ENCODE assay signal across 8 cellular contexts in the genomic region with DNA sequence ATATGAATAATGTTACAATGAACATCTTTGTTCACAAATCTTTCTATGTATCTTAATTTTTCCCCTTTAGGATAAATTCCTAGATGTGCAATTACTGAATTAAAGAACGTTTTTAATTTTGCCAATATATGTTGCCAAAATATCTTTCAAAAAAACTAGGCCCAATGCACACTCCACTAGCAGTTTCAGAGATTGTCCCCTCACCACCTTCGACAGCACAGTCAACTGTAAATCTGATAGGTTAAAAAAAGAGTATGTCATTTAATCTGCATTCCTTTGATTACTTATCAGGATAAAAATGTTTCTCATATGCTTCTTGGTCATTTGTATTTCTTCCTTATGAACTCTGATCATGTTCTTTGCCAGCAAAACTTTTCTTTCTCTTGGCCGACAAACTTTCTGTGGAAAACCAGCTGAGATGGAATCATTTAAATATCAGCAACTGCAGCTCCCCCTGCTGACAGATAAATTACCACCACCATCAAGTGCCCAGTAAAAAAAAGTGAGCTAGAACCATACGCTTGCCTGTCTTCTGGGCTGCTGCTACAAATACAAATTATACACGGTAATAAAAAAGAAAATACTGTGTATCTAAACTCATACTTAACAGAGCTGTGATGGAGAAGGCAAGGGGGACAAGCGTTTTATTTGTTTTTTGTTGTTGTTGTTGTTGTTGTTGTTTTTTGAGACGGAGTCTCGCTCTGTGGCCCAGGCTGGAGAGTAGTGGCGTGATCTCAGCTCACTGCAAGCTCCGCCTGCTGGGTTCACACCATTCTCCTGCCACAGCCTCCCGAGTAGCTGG. TPM values are rescaled to one million over a fixed set of nuclear protein-coding genes. Genes with fewer than 3 reads are reported as not detected.
DNase-seq lines count a peak whose midpoint lies in the region; ATAC-seq and TF ChIP-seq lines count a peak whose summit lies in the region.

No MANE protein-coding gene starts in this region.

- no peaks in the 10 kb centered on the region for H3K27me3 Mint-ChIP-seq in endothelial cell (ENCODE audit: unreplicated experiment)

- H3K4me3 Mint-ChIP-seq in endothelial cell (ENCODE audit: unreplicated experiment): no peak overlapping the region

- H3K4me1 Mint-ChIP-seq in endothelial cell (ENCODE audit: unreplicated experiment): no peaks in the 10 kb centered on the region

- peak; percentile 86 for TF ChIP-seq CTCF in endothelial cell (IDR thresholded peaks at IDR 0.05; ENCODE audit: unreplicated experiment)
- TF ChIP-seq CTCF in mucosa of descending colon (IDR thresholded peaks at IDR 0.05): peak; percentile 55
- TF ChIP-seq CTCF in thoracic aorta (IDR thresholded peaks at IDR 0.05): peak; percentile 66

- H3K27me3 ChIP-seq in thoracic aorta (replicated peaks; ENCODE audit: insufficient read depth): no peaks in the 10 kb centered on the region

- H3K27ac ChIP-seq in thoracic aorta: peak overlapping the region in 1 of 2 donors; percentile 28

- no peaks in the 10 kb centered on the region for H3K36me3 ChIP-seq in mucosa of descending colon (ENCODE audit: low read depth)
- no peaks in the 10 kb centered on the region for H3K36me3 ChIP-seq in thoracic aorta

- intact Hi-C loops in mucosa of descending colon (cut with DNase I, micrococcal nuclease): loop anchor here (5.0 to 10.0 kb wide), 2 partner anchors 171 to 208 kb away; no protein-coding TSS in a partner anchor

- H3K9me3 Mint-ChIP-seq in endothelial cell (ENCODE audit: unreplicated experiment): no peaks in the 10 kb centered on the region

- H3K27ac Mint-ChIP-seq in endothelial cell (ENCODE audit: unreplicated experiment): no peak overlapping the region

- peaks cover 4% of the 10 kb centered on the region for H3K36me3 Mint-ChIP-seq in endothelial cell (ENCODE audit: low read depth, unreplicated experiment)

- H3K4me1 ChIP-seq in mucosa of descending colon (ENCODE audit: low read depth) (no peaks in the 10 kb centered on the region), thoracic aorta (ENCODE audit: control insufficient read depth in 1 of 2, low read depth in 2 of 2) (peaks cover 13 to 28% of the 10 kb centered on the region in 2 donors)

- H3K4me3 ChIP-seq in mucosa of descending colon: no peak overlapping the region
- H3K4me3 ChIP-seq in thoracic aorta: no peak overlapping the region

- H3K9me3 ChIP-seq in mucosa of descending colon: no peaks in the 10 kb centered on the region
- H3K9me3 ChIP-seq in thoracic aorta: no peaks in the 10 kb centered on the region

- DNase-seq in AG20443 (ENCODE audit: low spot score) (peak; percentile 91), H4 (ENCODE audit: low spot score) (peak; percentile 72), NCI-H524 treated with DMSO at 0.1 percent for 48 hours (lab: John Stamatoyannopoulos, UW) (peak; percentile 14), endothelial cell (ENCODE audit: low spot score) (peak; percentile 64), mucosa of descending colon (peak in 1 of 3 donors; percentile 95), thoracic aorta (ENCODE audit: low spot score) (peak; percentile 33)
- DNase-seq in activated CD4-positive, alpha-beta T cell treated with anti-CD3 and anti-CD28 coated beads, Interleukin-2, amount 50 U/mL, for 4 hours: peak; percentile 55 to 59

- ATAC-seq in mucosa of descending colon (peak; percentile 88), thoracic aorta (ENCODE audit: insufficient number of reproducible peaks, low FRiP score, low read depth) (peak; percentile 71), HG03378 (IDR thresholded peaks at IDR 0.05; ENCODE audit: unreplicated experiment) (no peak)

RNA-seq across cellular contexts. Expression of a gene that starts 19.6 kb away (rescaled TPM):
- total RNA-seq in H4 (2014; rRNA removed; shearing (Covaris generic)): 13.9 and 22.6 TPM in 2 replicates
- total RNA-seq in endothelial cell (ENCODE audit: unreplicated experiment) (154 TPM), mucosa of descending colon (100 to 1,000 TPM in 1 of 3 donors, 10 to 100 TPM in 2; 80.2 to 107 (median 88.8) TPM), thoracic aorta (100 to 1,000 TPM in 1 of 2 donors, 10 to 100 TPM in 1; 86.5 to 102 TPM)
